Comparison of ENCODE assay signal across 4 cellular contexts in the genomic region with DNA sequence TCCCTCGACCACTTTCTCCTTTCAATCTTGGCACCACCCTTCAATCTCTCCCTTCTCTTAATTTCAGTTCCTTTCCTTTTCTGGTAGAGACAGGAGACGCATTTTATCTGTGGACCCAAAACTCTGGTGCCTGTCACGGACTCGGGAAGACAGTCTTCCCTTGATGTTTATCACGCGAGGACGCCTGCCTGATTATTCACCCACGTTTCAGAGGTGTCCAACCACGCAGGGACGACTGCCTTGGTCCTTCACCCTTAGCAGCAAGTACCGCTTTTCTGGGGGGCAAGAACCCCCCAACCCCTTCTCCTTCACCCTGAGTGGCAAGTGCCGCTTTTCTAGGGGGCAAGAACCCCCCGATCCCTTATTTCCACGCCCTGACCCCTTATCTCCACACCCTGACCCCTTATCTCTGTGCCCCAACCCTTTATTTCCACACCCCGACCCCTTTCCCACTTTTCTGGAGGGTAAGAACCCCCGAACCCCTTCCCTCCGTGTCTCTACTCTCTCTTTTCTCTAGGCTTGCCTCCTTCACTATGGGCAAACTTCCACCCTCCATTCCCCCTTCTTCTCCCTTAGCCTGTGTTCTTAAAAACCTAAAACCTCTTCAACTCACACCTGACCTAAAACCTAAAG. TPM values are rescaled to one million over a fixed set of nuclear protein-coding genes. Genes with fewer than 3 reads are reported as not detected.
"Had no signal": no experiment of that assay in that cellular context is flagged by ENCODE, and none has a peak within 500 bp of the region (broad histone marks: within the 10 kb centered on the region; RNA-seq: fewer than 3 reads in every experiment).

No MANE protein-coding gene starts in this region.

RNA-seq across cellular contexts. Expression of a gene that starts 22.9 kb away (rescaled TPM):
- total RNA-seq: left lobe of liver; liver; naive thymus-derived CD8-positive, alpha-beta T cell; progenitor cell of endocrine pancreas had no signal
- polyA plus RNA-seq: naive thymus-derived CD8-positive, alpha-beta T cell had no signal
